ENCODE assay signal across 8 cellular contexts in the genomic region with DNA sequence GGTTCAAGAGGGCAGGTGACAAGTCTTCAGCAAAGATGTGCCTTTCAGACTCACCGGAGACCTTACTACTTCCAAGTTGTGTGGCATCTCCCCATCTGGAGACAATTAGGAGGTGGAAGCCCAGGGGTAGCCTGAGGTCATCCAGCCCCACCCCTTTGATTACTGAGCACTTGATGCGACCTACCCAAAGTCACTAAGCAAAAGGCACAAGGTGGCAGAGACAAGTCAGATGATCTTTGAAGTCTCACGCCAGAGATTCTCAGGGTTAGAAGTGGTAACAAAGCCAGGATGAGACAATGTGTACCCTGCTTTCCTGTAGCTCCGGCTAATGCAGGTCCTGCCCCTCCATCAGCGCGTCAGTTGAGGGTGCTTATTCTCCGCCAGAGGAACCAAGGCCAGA. TPM values are rescaled to one million over a fixed set of nuclear protein-coding genes. Genes with fewer than 3 reads are reported as not detected.
DNase-seq lines count a peak whose midpoint lies in the region; ATAC-seq and TF ChIP-seq lines count a peak whose summit lies in the region.

No MANE protein-coding gene starts in this region.

- intact Hi-C loops in PC-3 (cut with micrococcal nuclease) = loop anchor here (5.0 to 10.0 kb wide), 7 partner anchors 89 to 499 kb away; no protein-coding TSS in a partner anchor

- CTCF ChIA-PET in PC-3 (lab: Charles Lee) = no interaction called here

- H3F3A ChIP-seq in PC-3 (ENCODE audit: low read length, unreplicated experiment) = no peaks in the 10 kb centered on the region

- H3K36me3 ChIP-seq in PC-3 (ENCODE audit: low read depth, low read length) (no peaks in the 10 kb centered on the region), skeletal muscle satellite cell (ENCODE audit: insufficient read depth, low read length) (no peaks in the 10 kb centered on the region)

- H3K79me2 ChIP-seq in PC-3 (ENCODE audit: low read length) = peaks cover 5% of the 10 kb centered on the region; the same call in 1 of the 2 replicates

- peaks cover 37% of the 10 kb centered on the region for H3K4me1 ChIP-seq in PC-3 (ENCODE audit: insufficient read depth, low read length)
- peaks cover 22% of the 10 kb centered on the region for H3K4me1 ChIP-seq in skeletal muscle satellite cell (ENCODE audit: control insufficient read depth, insufficient read depth, low read length)

- H3K27ac ChIP-seq in PC-3 (ENCODE audit: low read length) = no peak overlapping the region

- H4K20me1 ChIP-seq in PC-3 (ENCODE audit: low read length) = no peaks in the 10 kb centered on the region

- H3K9me2 ChIP-seq in PC-3 (replicated peaks; ENCODE audit: low read length) = no peaks in the 10 kb centered on the region

- peak overlapping the region; percentile 99 for H3K4me2 ChIP-seq in PC-3 (ENCODE audit: low read length)
- peak overlapping the region; percentile 99 for H3K4me2 ChIP-seq in skeletal muscle satellite cell (ENCODE audit: low read length)

- DNase-seq in NCI-H1417 (lab: John Stamatoyannopoulos, UW) (peak in 2 of 3 experiments; percentile 59 to 65), NCI-H1417 treated with DMSO at 0.1 percent for 48 hours (lab: John Stamatoyannopoulos, UW) (no peak), PC-3 (no peak), erythroblast (lab: John Stamatoyannopoulos, UW) (peak; percentile 47 to 58), HPDE6-E6E7 (ENCODE audit: extremely low spot score) (no peak), AG08396 (ENCODE audit: low spot score) (no peak)

- no peak overlapping the region for H3K9ac ChIP-seq in PC-3 (ENCODE audit: low read length)
- peak overlapping the region; percentile 97 for H3K9ac ChIP-seq in skeletal muscle satellite cell (ENCODE audit: low read depth, low read length)

- H3K9me3 ChIP-seq in PC-3 (ENCODE audit: low read length) (no peaks in the 10 kb centered on the region), skeletal muscle satellite cell (replicated peaks; ENCODE audit: low read length) (no peaks in the 10 kb centered on the region)

- POLR2A ChIA-PET in PC-3 (lab: Charles Lee; ENCODE audit: unreplicated experiment) = no interaction called here

- H3K27me3 ChIP-seq in PC-3 (ENCODE audit: low read length) = no peaks in the 10 kb centered on the region
- H3K27me3 ChIP-seq in skeletal muscle satellite cell (ENCODE audit: control insufficient read depth, insufficient read depth, low read length) = no peaks in the 10 kb centered on the region

- no TSS peak for BruUV-seq in PC-3 (replicated peaks; lab: Mats Ljungman, UMichigan)

- TF ChIP-seq POLR2A in erythroblast (IDR thresholded peaks at IDR 0.05; ENCODE audit: low read length) = no peak

- peak overlapping the region; percentile 99; the same call in 1 of the 2 replicates for H2AFZ ChIP-seq in PC-3 (ENCODE audit: low read length)

- peak overlapping the region; percentile 92; the same call in 1 of the 2 replicates for H3K4me3 ChIP-seq in PC-3 (ENCODE audit: low read length)
- peak overlapping the region; percentile 91 for H3K4me3 ChIP-seq in skeletal muscle satellite cell (ENCODE audit: low read length)

- no peak for ATAC-seq in PC-3
- ATAC-seq in HG02798 (IDR thresholded peaks at IDR 0.05; ENCODE audit: poor library complexity, unreplicated experiment) = no peak

- TF ChIP-seq CTCF in PC-3 (conservative IDR thresholded peaks at IDR 0.05; ENCODE audit: low read depth, low read length) = no peak

RNA-seq across cellular contexts. Expression of a gene that starts 1.4 kb away (rescaled TPM):
- total RNA-seq in PC-3 (2014; rRNA removed) = 13.2 and 13.3 TPM in 2 replicates
- 19.4 and 22.6 TPM in 2 replicates for total RNA-seq in skeletal muscle satellite cell (2012; rRNA removed)

Comparison
In these comparisons a context has a peak if more than half of its experiments do, and no peak if none do; other contexts are left out.
1. DNase-seq: peak in NCI-H1417 (2 of 3) and erythroblast (2 of 2); none in NCI-H1417 treated with DMSO at 0.1 percent for 48 hours (single experiment), PC-3 (single experiment), HPDE6-E6E7 (single experiment) and AG08396 (single experiment).